In the genomic region with DNA sequence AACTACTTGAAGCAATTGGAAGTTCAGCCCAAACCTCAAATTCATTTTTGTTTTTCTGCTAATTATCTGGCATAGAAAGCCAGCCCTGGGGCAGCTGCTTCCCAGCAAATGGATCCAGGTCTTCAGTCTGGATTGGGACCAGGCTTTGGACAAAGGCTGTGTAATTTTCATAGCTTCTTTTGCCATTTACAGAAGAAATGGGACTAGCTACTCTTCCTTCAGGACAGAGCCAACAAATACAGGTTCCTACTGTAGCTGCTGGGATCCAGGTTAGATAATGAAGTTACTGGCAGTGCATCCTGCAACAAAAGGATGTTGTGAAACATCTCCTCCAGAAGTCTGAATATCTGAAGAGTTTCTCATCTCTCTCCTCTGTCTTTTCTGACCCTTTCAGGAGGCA, we compare ENCODE assay signal across 15 cellular contexts.
DNase-seq lines count a peak whose midpoint lies in the region; ATAC-seq and TF ChIP-seq lines count a peak whose summit lies in the region.
"Had no signal": no experiment of that assay in that cellular context is flagged by ENCODE, and none has a peak within 500 bp of the region (broad histone marks: within the 10 kb centered on the region; RNA-seq: fewer than 3 reads in every experiment).

No MANE protein-coding gene starts in this region.

- no peak overlapping the region for H3K4me2 ChIP-seq in neuronal stem cell (ENCODE audit: insufficient read depth, low read length, poor library complexity, severe bottlenecking)

- H4K91ac ChIP-seq in neuronal stem cell (ENCODE audit: low read depth, low read length, poor library complexity) = no peak overlapping the region

- no peak overlapping the region for H2BK12ac ChIP-seq in neuronal stem cell (ENCODE audit: low read length)

- no peak for TF ChIP-seq CTCF in AG10803 (conservative IDR thresholded peaks at IDR 0.05; ENCODE audit: low read length)

- no peaks in the 10 kb centered on the region for H3K79me1 ChIP-seq in neuronal stem cell (ENCODE audit: low read depth, low read length)

- no peak overlapping the region for H2BK15ac ChIP-seq in neuronal stem cell (ENCODE audit: low read length)

- H3K18ac ChIP-seq in neuronal stem cell (ENCODE audit: low read length) = no peak overlapping the region

- no peaks in the 10 kb centered on the region for H3K9me3 ChIP-seq in neuronal stem cell (replicated peaks in 1 of 2; ENCODE audit: control insufficient read depth in 2 of 2, insufficient read depth in 1 of 2, low read depth in 1 of 2, low read length in 2 of 2)

- no peak overlapping the region for H4K8ac ChIP-seq in neuronal stem cell (ENCODE audit: low read depth, low read length)

- H3K23ac ChIP-seq in neuronal stem cell (ENCODE audit: low read depth, low read length, poor library complexity) = no peak overlapping the region

- H3K36me3 ChIP-seq in neuronal stem cell (replicated peaks in 1 of 2; ENCODE audit: control insufficient read depth in 2 of 2, insufficient read depth in 2 of 2, low read length in 2 of 2) = no peaks in the 10 kb centered on the region
- no peaks in the 10 kb centered on the region for H3K36me3 ChIP-seq in H7 (replicated peaks; ENCODE audit: control insufficient read depth, insufficient read depth, low read length)

- no peak overlapping the region for H3K4me3 ChIP-seq in AG10803 (ENCODE audit: low read length)
- H3K4me3 ChIP-seq in neuronal stem cell (ENCODE audit: low read length in 2 of 2) = no peak overlapping the region
- no peak overlapping the region for H3K4me3 ChIP-seq in H7 (ENCODE audit: insufficient read depth, low read depth, low read length)

- H3K27me3 ChIP-seq in neuronal stem cell (ENCODE audit: control insufficient read depth in 3 of 3, insufficient read depth in 3 of 3, low read depth in 1 of 3, low read length in 3 of 3) (no peaks in the 10 kb centered on the region), H7 (ENCODE audit: control insufficient read depth, insufficient read depth, low read length) (peaks cover 11% of the 10 kb centered on the region)

- H2AFZ ChIP-seq in neuronal stem cell (ENCODE audit: low read length) = peak overlapping the region; percentile 3

- no peak overlapping the region for H3K4ac ChIP-seq in neuronal stem cell (ENCODE audit: low read length)

- H3K14ac ChIP-seq in neuronal stem cell (ENCODE audit: low read length) = no peak overlapping the region

- H3K27ac ChIP-seq in epithelial cell of prostate = peak overlapping the region; percentile 100
- H3K27ac ChIP-seq in neuronal stem cell (replicated peaks; ENCODE audit: low read length) = no peak overlapping the region

- DNase-seq in AG10803 (ENCODE audit: low read depth) (peak; percentile 67), NCI-H446 treated with DMSO at 0.1 percent for 48 hours (lab: John Stamatoyannopoulos, UW) (peak; percentile 86), epithelial cell of prostate (ENCODE audit: low read depth, low spot score) (no peak), neuronal stem cell (ENCODE audit: low spot score) (no peak), H7 (no peak)
- DNase-seq in activated CD4-positive, alpha-beta T cell treated with anti-CD3 and anti-CD28 coated beads for 1 hour = no peak
- DNase-seq: AML-193; cortex of kidney; NCI-H526 treated with DMSO at 0.1 percent for 48 hours; nephron progenitor cell; SHP77 treated with DMSO at 0.1 percent for 48 hours; stimulated activated CD4-positive, alpha-beta T cell treated with anti-CD3 and anti-CD28 coated beads, Interleukin-12 subunit alpha, Interleukin-12 subunit beta, amount 100 ng/mL, for 4 hours had no signal

- H3K4me1 ChIP-seq in neuronal stem cell (ENCODE audit: control insufficient read depth in 2 of 2, insufficient read depth in 1 of 2, low read depth in 1 of 2, low read length in 2 of 2) = peaks cover 0 to 6% of the 10 kb centered on the region in 2 donors

- H2BK120ac ChIP-seq in neuronal stem cell (ENCODE audit: low read depth, low read length) = no peak overlapping the region

- ATAC-seq in GM19035 (IDR thresholded peaks at IDR 0.05; ENCODE audit: unreplicated experiment) = no peak
- ATAC-seq in HG03095 (IDR thresholded peaks at IDR 0.05; ENCODE audit: unreplicated experiment) = no peak
- ATAC-seq: activated naive CD4-positive, alpha-beta T cell treated with anti-CD3 and anti-CD28 coated beads, Interleukin-2, amount 50 U/mL, for 72 hours had no signal

- H2BK5ac ChIP-seq in neuronal stem cell (ENCODE audit: low read length) = no peak overlapping the region

- no peak overlapping the region for H3K9ac ChIP-seq in neuronal stem cell (ENCODE audit: low read depth, low read length, poor library complexity)

- no peak overlapping the region for H2AK5ac ChIP-seq in neuronal stem cell (ENCODE audit: low read depth, low read length)

Comparison
In these comparisons a context has a peak if more than half of its experiments do, and no peak if none do; other contexts are left out.
1. DNase-seq: peak in AG10803 (single experiment) and NCI-H446 treated with DMSO at 0.1 percent for 48 hours (single experiment); none in epithelial cell of prostate (single experiment), neuronal stem cell (single experiment), H7 (single experiment) and activated CD4-positive, alpha-beta T cell treated with anti-CD3 and anti-CD28 coated beads for 1 hour (single experiment).